16 cellular contexts compared by ENCODE assay signal in genomic region chr18:77407733-77408132, GRCh38.
A peak's percentile ranks its signal among the peaks of the same experiment; 100 is the strongest.
DNase-seq lines count a peak whose midpoint lies in the region; ATAC-seq and TF ChIP-seq lines count a peak whose summit lies in the region.
"Had no signal": no experiment of that assay in that cellular context is flagged by ENCODE, and none has a peak within 500 bp of the region (broad histone marks: within the 10 kb centered on the region; RNA-seq: fewer than 3 reads in every experiment).

No MANE protein-coding gene starts in this region.

- DNase-seq in H7: peak; percentile 65
- no peak for DNase-seq in LNCaP clone FGC (ENCODE audit: low read depth)
- DNase-seq in WERI-Rb-1: no peak
- DNase-seq in iPS-NIHi7 (ENCODE audit: extremely low spot score): peak; percentile 36
- no peak for DNase-seq in DMS53 (lab: John Stamatoyannopoulos, UW)
- DNase-seq in stimulated activated CD4-positive, alpha-beta T cell treated with anti-CD3 and anti-CD28 coated beads, Interleukin-4, amount 100 ng/mL, for 1 hour: no peak
- DNase-seq: BE2C; CD8-positive, alpha-beta memory T cell; NCI-H1417; NCI-H2029 treated with DMSO at 0.1 percent for 48 hours; NCI-H226; NCI-H526; T-helper 17 cell had no signal

- no peak for ATAC-seq in GM21529 (IDR thresholded peaks at IDR 0.05; ENCODE audit: unreplicated experiment)
- ATAC-seq: T-helper 17 cell had no signal

- H3K27me3 ChIP-seq in H7 (ENCODE audit: control insufficient read depth, insufficient read depth, low read length): no peaks in the 10 kb centered on the region
- H3K27me3 ChIP-seq in WERI-Rb-1 (ENCODE audit: insufficient read depth, low read depth, severe bottlenecking): no peaks in the 10 kb centered on the region
- H3K27me3 ChIP-seq: BE2C had no signal

- no peaks in the 10 kb centered on the region for H3K9me3 ChIP-seq in WERI-Rb-1 (ENCODE audit: severe bottlenecking)
- H3K9me3 ChIP-seq: BE2C, HAP-1 had no signal

- peak; percentile 37; the same call in 1 of the 2 replicates for TF ChIP-seq CTCF in LNCaP clone FGC (IDR thresholded peaks at IDR 0.05; ENCODE audit: control insufficient read depth, extremely low read depth, insufficient read depth)
- TF ChIP-seq CTCF in WERI-Rb-1 (IDR thresholded peaks at IDR 0.05; ENCODE audit: low read depth, low read length): 0 out of 2 replicates have a peak, but pooled peaks have one; percentile 28

- H3K36me3 ChIP-seq in H7 (replicated peaks; ENCODE audit: control insufficient read depth, insufficient read depth, low read length) (no peaks in the 10 kb centered on the region), WERI-Rb-1 (no peaks in the 10 kb centered on the region)
- H3K36me3 ChIP-seq: BE2C, HAP-1 had no signal

- H3K4me3 ChIP-seq in H7 (ENCODE audit: insufficient read depth, low read depth, low read length): no peak overlapping the region
- H3K4me3 ChIP-seq in LNCaP clone FGC (ENCODE audit: low read depth, low read length): no peak overlapping the region
- H3K4me3 ChIP-seq in WERI-Rb-1 (ENCODE audit: low read depth, low read length): no peak overlapping the region
- H3K4me3 ChIP-seq: HAP-1 had no signal

- H3K27ac ChIP-seq in WERI-Rb-1: no peak overlapping the region
- H3K27ac ChIP-seq: HL-60 had no signal

Comparison
In these comparisons a context has a peak if more than half of its experiments do, and no peak if none do; other contexts are left out.
1. DNase-seq: peak in H7 (single experiment) and iPS-NIHi7 (single experiment); none in LNCaP clone FGC (single experiment), WERI-Rb-1 (single experiment), DMS53 (single experiment) and stimulated activated CD4-positive, alpha-beta T cell treated with anti-CD3 and anti-CD28 coated beads, Interleukin-4, amount 100 ng/mL, for 1 hour (single experiment).